Comparison of ENCODE assay signal across 8 cellular contexts in the genomic region with DNA sequence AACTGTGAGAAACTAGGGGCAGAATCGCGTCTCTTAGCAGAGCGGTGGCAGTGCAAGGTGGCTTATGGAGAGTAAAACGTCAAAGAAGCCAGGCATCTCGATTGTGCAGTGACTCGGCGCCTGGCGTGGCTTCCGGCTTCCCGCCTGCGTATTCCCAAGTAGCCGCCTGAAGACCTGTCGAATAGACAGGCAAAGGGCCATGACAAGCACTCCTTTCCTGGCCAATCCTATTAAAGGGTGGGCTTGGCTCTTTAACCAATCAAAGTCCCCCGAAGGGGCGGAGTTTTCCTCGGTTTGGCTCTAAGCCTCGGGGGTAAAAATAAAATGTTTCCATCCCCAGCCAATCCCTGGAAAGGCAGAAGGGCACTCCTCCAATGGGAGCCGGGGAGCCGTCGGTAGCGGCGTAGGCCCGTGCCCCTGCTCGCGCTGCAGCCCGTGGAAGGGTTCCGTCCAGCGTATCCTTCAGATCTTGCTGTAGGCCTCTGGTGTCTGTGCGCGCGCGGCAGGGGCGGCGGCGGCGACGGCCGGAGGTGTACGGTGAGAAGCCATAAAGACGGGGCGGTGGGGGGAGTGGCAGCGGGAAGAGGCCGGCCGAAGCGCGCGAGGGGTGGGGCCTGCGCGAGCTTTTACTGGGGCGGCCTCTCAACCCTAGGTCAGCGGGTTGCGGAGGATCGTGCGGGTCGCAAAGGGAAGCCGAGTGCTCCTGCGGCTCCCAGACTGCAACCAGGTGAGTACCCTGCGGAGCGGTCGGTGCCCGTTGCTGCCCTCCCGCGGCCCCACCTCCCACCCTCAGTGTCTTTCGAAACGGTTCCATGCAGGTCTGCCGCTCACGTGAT. TPM values are rescaled to one million over a fixed set of nuclear protein-coding genes. Genes with fewer than 3 reads are reported as not detected.
DNase-seq lines count a peak whose midpoint lies in the region; ATAC-seq lines count a peak whose summit lies in the region.

A gene with protein sequence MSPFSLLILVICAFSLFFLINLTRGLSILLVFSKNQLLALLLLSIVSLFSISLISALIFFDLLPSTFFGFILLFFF (plus strand): TSS at position 395 of the 836 bp plus-strand sequence. CDS start 30,131 bp downstream, outside the sequence.

- peak; percentile 66 for ATAC-seq in GM21360 (IDR thresholded peaks at IDR 0.05; ENCODE audit: unreplicated experiment)

- no peaks in the 10 kb centered on the region for H3K9me3 ChIP-seq in endocrine pancreas (ENCODE audit: control insufficient read depth, low read length)
- H3K9me3 ChIP-seq in mesenchymal stem cell (ENCODE audit: control insufficient read depth, low read length): no peaks in the 10 kb centered on the region

- H4K8ac ChIP-seq in mesenchymal stem cell (ENCODE audit: low read length): no peak within 1 kb of the TSS

- H3K18ac ChIP-seq in mesenchymal stem cell (ENCODE audit: low read depth in 1 of 2, low read length in 2 of 2): peak within 1 kb of the TSS in 1 of 2 experiments; percentile 94

- no peak within 1 kb of the TSS for H3K9ac ChIP-seq in endocrine pancreas (ENCODE audit: control insufficient read depth, insufficient read depth, low read length)
- H3K9ac ChIP-seq in mesenchymal stem cell (ENCODE audit: low read length): peak within 1 kb of the TSS; percentile 82

- H3K23ac ChIP-seq in mesenchymal stem cell (ENCODE audit: low read length in 2 of 2): no peak within 1 kb of the TSS

- DNase-seq in COLO829 (ENCODE audit: low spot score): peak; percentile 93
- peak; percentile 95 for DNase-seq in HT1080 (ENCODE audit: low read depth)
- DNase-seq in NOMO-1 treated with dmso at 0.1 percent for 144 hours (lab: John Stamatoyannopoulos, UW; ENCODE audit: unreplicated experiment): peak; percentile 85
- peak; percentile 67 for DNase-seq in activated CD8-positive, alpha-beta memory T cell treated with anti-CD3 and anti-CD28 coated beads, Interleukin-2, amount 50 U/mL, for 1 hour (ENCODE audit: extremely low read depth)
- DNase-seq in mesenchymal stem cell: peak; percentile 98
- DNase-seq in stimulated activated CD8-positive, alpha-beta memory T cell treated with anti-CD3 and anti-CD28 coated beads, Interleukin-15, amount 100 ng/mL, for 1 hour (ENCODE audit: low read depth): peak; percentile 59

- H3K4me2 ChIP-seq in mesenchymal stem cell (ENCODE audit: low read length, poor library complexity, severe bottlenecking): peak within 1 kb of the TSS; percentile 45

- peak within 1 kb of the TSS in 1 of 2 experiments; percentile 88 for H3K14ac ChIP-seq in mesenchymal stem cell (ENCODE audit: low read length in 2 of 2)

- H3K4me3 ChIP-seq in endocrine pancreas (ENCODE audit: control insufficient read depth, insufficient read depth, low read length): peak within 1 kb of the TSS; percentile 73
- peak within 1 kb of the TSS; percentile 74 to 78 for H3K4me3 ChIP-seq in mesenchymal stem cell (ENCODE audit: insufficient read depth in 1 of 2, low read depth in 1 of 2, low read length in 2 of 2)

- H3K79me1 ChIP-seq in mesenchymal stem cell (replicated peaks; ENCODE audit: low read length, poor library complexity, severe bottlenecking): no peaks in the 10 kb centered on the region

- H3K27ac ChIP-seq in mesenchymal stem cell (ENCODE audit: low read length, poor library complexity, severe bottlenecking): peak within 1 kb of the TSS; percentile 20

- no peak within 1 kb of the TSS for H2BK120ac ChIP-seq in mesenchymal stem cell (ENCODE audit: low read depth, low read length)

- H2BK15ac ChIP-seq in mesenchymal stem cell (ENCODE audit: low read depth, poor library complexity, severe bottlenecking): no peak within 1 kb of the TSS

- 1% methylated on average over 47 of the region's 67 CpGs for WGBS in mesenchymal stem cell

- H4K91ac ChIP-seq in mesenchymal stem cell (ENCODE audit: low read length): peak within 1 kb of the TSS; percentile 50

- H3K36me3 ChIP-seq in endocrine pancreas (ENCODE audit: control insufficient read depth, insufficient read depth, low read length) (no peaks in the 10 kb centered on the region), mesenchymal stem cell (ENCODE audit: control insufficient read depth in 1 of 2, insufficient read depth in 2 of 2, low read depth in 1 of 2, low read length in 2 of 2) (no peaks in the 10 kb centered on the region)

- no peak within 1 kb of the TSS for H2BK5ac ChIP-seq in mesenchymal stem cell (ENCODE audit: low read depth, low read length, poor library complexity, severe bottlenecking)

- peaks cover 11% of the 10 kb centered on the region for H3K4me1 ChIP-seq in endocrine pancreas (ENCODE audit: control insufficient read depth, insufficient read depth, low read length)
- H3K4me1 ChIP-seq in mesenchymal stem cell (ENCODE audit: control insufficient read depth, insufficient read depth, low read depth, low read length): no peaks in the 10 kb centered on the region

- peak within 1 kb of the TSS; percentile 63 for H2AFZ ChIP-seq in mesenchymal stem cell (ENCODE audit: low read depth, low read length)

- peak within 1 kb of the TSS in 1 of 2 experiments; percentile 64 for H3K4ac ChIP-seq in mesenchymal stem cell (ENCODE audit: low read depth in 1 of 2, low read length in 2 of 2)

- no peak within 1 kb of the TSS for H2AK5ac ChIP-seq in mesenchymal stem cell (ENCODE audit: low read length, severe bottlenecking)

- H3K27me3 ChIP-seq in endocrine pancreas (ENCODE audit: control insufficient read depth, insufficient read depth, low read length) (no peaks in the 10 kb centered on the region), mesenchymal stem cell (ENCODE audit: control insufficient read depth in 1 of 2, insufficient read depth in 1 of 2, low read length in 2 of 2) (peaks cover 0 to 11% of the 10 kb centered on the region in 2 experiments)

- peak within 1 kb of the TSS in 1 of 2 experiments; percentile 72 for H2BK12ac ChIP-seq in mesenchymal stem cell (ENCODE audit: low read length in 2 of 2)

RNA-seq across cellular contexts. Expression of the gene that starts here (rescaled TPM):
- 3.2 and 3.7 TPM in 2 replicates for total RNA-seq in HT1080 (2014; rRNA removed; shearing (Covaris generic))
- 1.2 and 2.3 TPM in 2 replicates for polyA plus RNA-seq in HT1080 (2015; cell fraction: cytosol; rRNA removed)
- polyA plus RNA-seq in HT1080 (2015; cell fraction: nucleus; rRNA removed): 5.1 and 6.6 TPM in 2 replicates
- polyA plus RNA-seq in mesenchymal stem cell (2013, experiment 1 of 2): 2.6 TPM
- polyA plus RNA-seq in mesenchymal stem cell (2013, experiment 2 of 2): 2.6 TPM

Comparison
In these comparisons a context has a peak if more than half of its experiments do, and no peak if none do; other contexts are left out.
1. Peak in every context shown above with its lines: DNase-seq, ATAC-seq, H3K4me3 ChIP-seq and H3K27ac ChIP-seq.